Comparison of ENCODE assay signal across 20 cellular contexts in genomic region chr16:58211245-58211644, GRCh38. TPM values are rescaled to one million over a fixed set of nuclear protein-coding genes. Genes with fewer than 3 reads are reported as not detected.
DNase-seq lines count a peak whose midpoint lies in the region; ATAC-seq, FAIRE-seq and TF ChIP-seq lines count a peak whose summit lies in the region.
"Had no signal": no experiment of that assay in that cellular context is flagged by ENCODE, and none has a peak within 500 bp of the region (broad histone marks: within the 10 kb centered on the region; RNA-seq: fewer than 3 reads in every experiment).

No MANE protein-coding gene starts in this region.

- H2AFZ ChIP-seq in PC-3 (ENCODE audit: low read length) = no peak overlapping the region
- no peak overlapping the region for H2AFZ ChIP-seq in endothelial cell of umbilical vein (ENCODE audit: low read depth, low read length)
- H2AFZ ChIP-seq in neuronal stem cell (ENCODE audit: low read length) = no peak overlapping the region
- H2AFZ ChIP-seq: GM23338 had no signal

- H3K79me2 ChIP-seq in PC-3 (ENCODE audit: low read length) (no peaks in the 10 kb centered on the region), endothelial cell of umbilical vein (ENCODE audit: control insufficient read depth, insufficient read depth, low read length) (no peaks in the 10 kb centered on the region)

- H2BK120ac ChIP-seq in neuronal stem cell (ENCODE audit: low read depth, low read length) = no peak overlapping the region

- dilution Hi-C loops in endothelial cell of umbilical vein (cut with MboI; ENCODE audit: extremely low pct_ligation_motif_present, low sequenced_read_pairs) = no loop called here

- POLR2A ChIA-PET in PC-3 (lab: Charles Lee; ENCODE audit: unreplicated experiment) = no interaction called here
- POLR2A ChIA-PET in endothelial cell of umbilical vein (lab: Charles Lee) = no interaction called here

- CTCF ChIA-PET in PC-3 (lab: Charles Lee) = no interaction called here
- CTCF ChIA-PET in endothelial cell of umbilical vein (lab: Charles Lee) = no interaction called here

- H4K91ac ChIP-seq in neuronal stem cell (ENCODE audit: low read depth, low read length, poor library complexity) = no peak overlapping the region

- H3K18ac ChIP-seq in neuronal stem cell (ENCODE audit: low read length) = no peak overlapping the region

- no peak overlapping the region for H2BK5ac ChIP-seq in neuronal stem cell (ENCODE audit: low read length)

- ATAC-seq in PC-3 = no peak
- ATAC-seq: A549, GM23338, K562 had no signal

- H3K27ac ChIP-seq in PC-3 (ENCODE audit: low read length) (no peak overlapping the region), endothelial cell of umbilical vein (ENCODE audit: insufficient read depth, low read depth, low read length) (no peak overlapping the region), neuronal stem cell (replicated peaks; ENCODE audit: low read length) (no peak overlapping the region)
- H3K27ac ChIP-seq: A549, BLaER1, HL-60 had no signal

- H3K4me2 ChIP-seq in PC-3 (ENCODE audit: low read length) (no peak overlapping the region), endothelial cell of umbilical vein (ENCODE audit: insufficient read depth, low read length) (no peak overlapping the region), neuronal stem cell (ENCODE audit: insufficient read depth, low read length, poor library complexity, severe bottlenecking) (no peak overlapping the region)
- H3K4me2 ChIP-seq: A549, BLaER1, GM23338 had no signal

- H3K4me3 ChIP-seq in PC-3 (ENCODE audit: low read length) (no peak overlapping the region), endothelial cell of umbilical vein (replicated peaks in 1 of 3; ENCODE audit: insufficient read depth in 1 of 3, low read depth in 1 of 3, low read length in 3 of 3) (no peak overlapping the region), neuronal stem cell (ENCODE audit: low read length in 2 of 2) (no peak overlapping the region)
- H3K4me3 ChIP-seq: A549, BLaER1, GM23338, K562 had no signal

- no peak overlapping the region for H4K8ac ChIP-seq in neuronal stem cell (ENCODE audit: low read depth, low read length)

- H3K27me3 ChIP-seq in PC-3 (ENCODE audit: low read length) (no peaks in the 10 kb centered on the region), endothelial cell of umbilical vein (ENCODE audit: control insufficient read depth in 2 of 2, insufficient read depth in 2 of 2, low read length in 2 of 2) (peaks cover 8% of the 10 kb centered on the region in 2 experiments), neuronal stem cell (ENCODE audit: control insufficient read depth in 3 of 3, insufficient read depth in 3 of 3, low read depth in 1 of 3, low read length in 3 of 3) (peaks cover 0 to 13% (median 0%) of the 10 kb centered on the region in 3 experiments)
- H3K27me3 ChIP-seq: BLaER1 had no signal

- DNase-seq in ELR (ENCODE audit: low read depth) (peak; percentile 48), PC-3 (peak; percentile 30), endothelial cell of umbilical vein (ENCODE audit: low read depth, low spot score) (no peak), neuronal stem cell (ENCODE audit: low spot score) (no peak), frontal cortex (ENCODE audit: low spot score in 2 of 2) (no peak), UCSD-AML1 (lab: John Stamatoyannopoulos, UW; ENCODE audit: unreplicated experiment) (no peak)
- no peak for DNase-seq in stimulated activated naive CD4-positive, alpha-beta T cell treated with Interleukin-2 at 50 U/mL for 16 hours (lab: John Stamatoyannopoulos, UW)
- DNase-seq: CD4-positive, alpha-beta memory T cell; DMS79 treated with DMSO at 0.1 percent for 48 hours; EL; HCEC 1CT; HFFc6; IMR-90 had no signal

- no peak overlapping the region for H2BK12ac ChIP-seq in neuronal stem cell (ENCODE audit: low read length)

- no peaks in the 10 kb centered on the region for H3K9me1 ChIP-seq in endothelial cell of umbilical vein (replicated peaks; ENCODE audit: control insufficient read depth, extremely low read depth, insufficient read depth, low read length)

- no peaks in the 10 kb centered on the region for H3K9me3 ChIP-seq in PC-3 (ENCODE audit: low read length)
- H3K9me3 ChIP-seq in endothelial cell of umbilical vein (replicated peaks; ENCODE audit: control insufficient read depth, insufficient read depth, low read length) = no peaks in the 10 kb centered on the region
- H3K9me3 ChIP-seq in neuronal stem cell (replicated peaks in 1 of 2; ENCODE audit: control insufficient read depth in 2 of 2, insufficient read depth in 1 of 2, low read depth in 1 of 2, low read length in 2 of 2) = no peaks in the 10 kb centered on the region
- H3K9me3 ChIP-seq: A549, BLaER1 had no signal

- no peak overlapping the region for H2AK5ac ChIP-seq in neuronal stem cell (ENCODE audit: low read depth, low read length)

- no TSS peak for BruUV-seq in PC-3 (replicated peaks; lab: Mats Ljungman, UMichigan)
- no TSS peak for BruUV-seq in endothelial cell of umbilical vein (replicated peaks; lab: Mats Ljungman, UMichigan)

- no peaks in the 10 kb centered on the region for H4K20me1 ChIP-seq in PC-3 (ENCODE audit: low read length)
- no peaks in the 10 kb centered on the region for H4K20me1 ChIP-seq in endothelial cell of umbilical vein (replicated peaks; ENCODE audit: control insufficient read depth, extremely low read depth, insufficient read depth, low read length)
- H4K20me1 ChIP-seq: BLaER1 had no signal

- H3K14ac ChIP-seq in neuronal stem cell (ENCODE audit: low read length) = peak overlapping the region; percentile 31

- no peak for TF ChIP-seq POLR2A in endothelial cell of umbilical vein (IDR thresholded peaks at IDR 0.05; ENCODE audit: low read depth, low read length)

- H3K79me1 ChIP-seq in neuronal stem cell (ENCODE audit: low read depth, low read length) = no peaks in the 10 kb centered on the region

- no peaks in the 10 kb centered on the region for H3F3A ChIP-seq in PC-3 (ENCODE audit: low read length, unreplicated experiment)

- no peak overlapping the region for H3K4ac ChIP-seq in neuronal stem cell (ENCODE audit: low read length)

- no peak overlapping the region for H2BK15ac ChIP-seq in neuronal stem cell (ENCODE audit: low read length)

- no peak for FAIRE-seq in endothelial cell of umbilical vein (lab: Jason Lieb, UNC)
- no peak for FAIRE-seq in frontal cortex (lab: Jason Lieb, UNC)
- FAIRE-seq: A549, G401.6, H54, K562 had no signal

- H3K36me3 ChIP-seq in PC-3 (ENCODE audit: low read depth, low read length) (no peaks in the 10 kb centered on the region), endothelial cell of umbilical vein (ENCODE audit: control insufficient read depth in 2 of 2, extremely low read depth in 1 of 2, insufficient read depth in 2 of 2, low read length in 2 of 2) (no peaks in the 10 kb centered on the region), neuronal stem cell (replicated peaks in 1 of 2; ENCODE audit: control insufficient read depth in 2 of 2, insufficient read depth in 2 of 2, low read length in 2 of 2) (no peaks in the 10 kb centered on the region)
- H3K36me3 ChIP-seq: BLaER1 had no signal

- no peak for TF ChIP-seq CTCF in PC-3 (conservative IDR thresholded peaks at IDR 0.05; ENCODE audit: low read depth, low read length)
- TF ChIP-seq CTCF in endothelial cell of umbilical vein (IDR thresholded peaks at IDR 0.05; ENCODE audit: extremely low read depth in 1 of 2, insufficient read depth in 1 of 2, low read depth in 1 of 2, low read length in 2 of 2) = no peak

- intact Hi-C loops in PC-3 (cut with micrococcal nuclease) (no loop called here), endothelial cell of umbilical vein (cut with micrococcal nuclease) (no loop called here)

- H3K9me2 ChIP-seq in PC-3 (replicated peaks; ENCODE audit: low read length) = no peaks in the 10 kb centered on the region

- H3K4me1 ChIP-seq in PC-3 (ENCODE audit: insufficient read depth, low read length) (no peaks in the 10 kb centered on the region; the same call in 1 of the 2 replicates), endothelial cell of umbilical vein (ENCODE audit: control insufficient read depth, extremely low read depth, insufficient read depth, low read length) (no peaks in the 10 kb centered on the region), neuronal stem cell (ENCODE audit: control insufficient read depth in 2 of 2, insufficient read depth in 1 of 2, low read depth in 1 of 2, low read length in 2 of 2) (no peaks in the 10 kb centered on the region)
- H3K4me1 ChIP-seq: A549 had no signal

- H3K23ac ChIP-seq in neuronal stem cell (ENCODE audit: low read depth, low read length, poor library complexity) = no peak overlapping the region

- H3K9ac ChIP-seq in PC-3 (ENCODE audit: low read length) (no peak overlapping the region), endothelial cell of umbilical vein (replicated peaks; ENCODE audit: extremely low read depth, insufficient read depth, low read length) (no peak overlapping the region), neuronal stem cell (ENCODE audit: low read depth, low read length, poor library complexity) (no peak overlapping the region)
- H3K9ac ChIP-seq: BLaER1 had no signal

TF ChIP-seq in endothelial cell of umbilical vein, 7 proteins besides CTCF, POLR2A, EP300 and RAD21:
- TF ChIP-seq FOS (IDR thresholded peaks at IDR 0.05; ENCODE audit: borderline replicate concordance, insufficient read depth, low read length) (peak; percentile 15), MAX (IDR thresholded peaks at IDR 0.05; ENCODE audit: insufficient read depth, insufficient read length) (no peak), POLR2AphosphoS5 (IDR thresholded peaks at IDR 0.05; ENCODE audit: insufficient read depth, low read depth, low read length) (no peak), JUN (IDR thresholded peaks at IDR 0.05; ENCODE audit: borderline replicate concordance, insufficient read depth, insufficient read length, low read depth) (no peak), GATA2 (IDR thresholded peaks at IDR 0.05; ENCODE audit: insufficient read depth, insufficient read length, low read depth, low read length) (peak; percentile 52)

RNA-seq across cellular contexts. Expression of gene CSNK2A2, which starts 13.3 kb away (rescaled TPM):
- 14.2 and 17.7 TPM in 2 replicates for total RNA-seq in PC-3 (2014; rRNA removed)
- 113 and 125 TPM in 2 replicates for total RNA-seq in endothelial cell of umbilical vein
- 35.9 and 43.3 TPM in 2 replicates for polyA plus RNA-seq in endothelial cell of umbilical vein
- polyA plus RNA-seq in endothelial cell of umbilical vein (2011; cell fraction: cytosol; rRNA removed) = 69.1 and 72.1 TPM in 2 replicates
- 57.9 and 61.6 TPM in 2 replicates for polyA plus RNA-seq in endothelial cell of umbilical vein (2011; cell fraction: nucleus; rRNA removed)
- 93.4 and 105 TPM in 2 replicates for polyA plus RNA-seq in endothelial cell of umbilical vein (2012)
- polyA minus RNA-seq in endothelial cell of umbilical vein = 137 and 146 TPM in 2 replicates
- polyA minus RNA-seq in endothelial cell of umbilical vein (2011; cell fraction: cytosol; rRNA and poly(A)+ RNA removed) = 55.8 TPM
- polyA minus RNA-seq in endothelial cell of umbilical vein (2011; cell fraction: nucleus; rRNA and poly(A)+ RNA removed) = 42.5 and 56.7 TPM in 2 replicates
- polyA plus RNA-seq in neuronal stem cell (2013, experiment 1 of 2) = 62.4 TPM
- 63.2 TPM for polyA plus RNA-seq in neuronal stem cell (2013, experiment 2 of 2)
- 17.9 TPM for total RNA-seq in frontal cortex

Comparison
In these comparisons a context has a peak if more than half of its experiments do, and no peak if none do; other contexts are left out.
1. DNase-seq: peak in ELR (single experiment) and PC-3 (single experiment); none in endothelial cell of umbilical vein (single experiment), neuronal stem cell (single experiment), frontal cortex (0 of 2), stimulated activated naive CD4-positive, alpha-beta T cell treated with Interleukin-2 at 50 U/mL for 16 hours (single experiment) and UCSD-AML1 (single experiment).